Comparison of ENCODE assay signal across 10 cellular contexts in genomic region chr7:127782550-127783266, GRCh38.
A peak's percentile ranks its signal among the peaks of the same experiment; 100 is the strongest.
DNase-seq lines count a peak whose midpoint lies in the region; ATAC-seq, FAIRE-seq and TF ChIP-seq lines count a peak whose summit lies in the region.
"Had no signal": no experiment of that assay in that cellular context is flagged by ENCODE, and none has a peak within 500 bp of the region (broad histone marks: within the 10 kb centered on the region; RNA-seq: fewer than 3 reads in every experiment).

No MANE protein-coding gene starts in this region.

- peak in 1 of 2 experiments; percentile 42; a peak in 1 of 6 replicates for ATAC-seq in A549
- ATAC-seq in GM19351 (IDR thresholded peaks at IDR 0.05; ENCODE audit: unreplicated experiment) = peak; percentile 77
- ATAC-seq in HG03139 (IDR thresholded peaks at IDR 0.05; ENCODE audit: unreplicated experiment) = peak; percentile 79

- WGBS in A549 (ENCODE audit: missing lambda C conversion rate) = 79% methylated on average over 2 of the region's 2 CpGs

- no peak overlapping the region for H3K9ac ChIP-seq in adipocyte (ENCODE audit: low read length)

- no peak for TF ChIP-seq EP300 in A549 (IDR thresholded peaks at IDR 0.05)

- H3K36me3 ChIP-seq in adipocyte (ENCODE audit: control insufficient read depth, insufficient read depth, low read length, severe bottlenecking) = no peaks in the 10 kb centered on the region
- H3K36me3 ChIP-seq: transverse colon had no signal

- no peak for FAIRE-seq in A549 (lab: Jason Lieb, UNC)

- H3K4me3 ChIP-seq in A549 (no peak overlapping the region), adipocyte (ENCODE audit: low read length) (no peak overlapping the region)
- H3K4me3 ChIP-seq: transverse colon had no signal

- no peak for DNase-seq in A549 (ENCODE audit: low read depth in 1 of 2, low spot score in 1 of 2)
- DNase-seq in adipocyte (ENCODE audit: low read depth) = peak; percentile 26
- no peak for DNase-seq in effector CD4-positive, alpha-beta T cell
- no peak for DNase-seq in NCI-H345 (lab: John Stamatoyannopoulos, UW)
- no peak for DNase-seq in HuH-7 (ENCODE audit: low spot score)
- no peak for DNase-seq in erythroblast (lab: John Stamatoyannopoulos, UW)
- DNase-seq: NCI-H2029 treated with DMSO at 0.1 percent for 48 hours, transverse colon had no signal

- no peak for TF ChIP-seq CTCF in A549 (IDR thresholded peaks at IDR 0.05)

- no peak overlapping the region for H3K27ac ChIP-seq in A549
- H3K27ac ChIP-seq: transverse colon had no signal

- POLR2A ChIA-PET in A549 (lab: Yijun Ruan, JAX) = no interaction called here

- no peaks in the 10 kb centered on the region for H3K9me3 ChIP-seq in A549
- H3K9me3 ChIP-seq in adipocyte (ENCODE audit: control insufficient read depth, low read length) = no peaks in the 10 kb centered on the region
- H3K9me3 ChIP-seq: transverse colon had no signal

- H3K27me3 ChIP-seq in adipocyte (replicated peaks; ENCODE audit: control insufficient read depth, insufficient read depth, low read length) = no peaks in the 10 kb centered on the region
- H3K27me3 ChIP-seq: transverse colon had no signal

- peaks cover 8% of the 10 kb centered on the region for H3K4me1 ChIP-seq in A549
- peaks cover 21% of the 10 kb centered on the region for H3K4me1 ChIP-seq in adipocyte (ENCODE audit: control insufficient read depth, insufficient read depth, low read length)

- TF ChIP-seq POLR2A in A549 (IDR thresholded peaks at IDR 0.05; ENCODE audit: low read length) = no peak
- no peak for TF ChIP-seq POLR2A in erythroblast (IDR thresholded peaks at IDR 0.05; ENCODE audit: low read length)

- no peak for TF ChIP-seq RAD21 in A549 (conservative IDR thresholded peaks at IDR 0.05 in 1 of 2, IDR thresholded peaks at IDR 0.05 in 1 of 2)

- CTCF ChIA-PET in A549 (lab: Yijun Ruan, JAX) = interaction anchor here (2.9 kb wide), 1 partner anchor 10 kb away, joined by 12 read pairs; no protein-coding TSS in a partner anchor

- no peak overlapping the region for H3K4me2 ChIP-seq in A549

TF ChIP-seq in A549, 52 proteins besides CTCF, POLR2A, EP300 and RAD21:
- TF ChIP-seq, protein P1, sequence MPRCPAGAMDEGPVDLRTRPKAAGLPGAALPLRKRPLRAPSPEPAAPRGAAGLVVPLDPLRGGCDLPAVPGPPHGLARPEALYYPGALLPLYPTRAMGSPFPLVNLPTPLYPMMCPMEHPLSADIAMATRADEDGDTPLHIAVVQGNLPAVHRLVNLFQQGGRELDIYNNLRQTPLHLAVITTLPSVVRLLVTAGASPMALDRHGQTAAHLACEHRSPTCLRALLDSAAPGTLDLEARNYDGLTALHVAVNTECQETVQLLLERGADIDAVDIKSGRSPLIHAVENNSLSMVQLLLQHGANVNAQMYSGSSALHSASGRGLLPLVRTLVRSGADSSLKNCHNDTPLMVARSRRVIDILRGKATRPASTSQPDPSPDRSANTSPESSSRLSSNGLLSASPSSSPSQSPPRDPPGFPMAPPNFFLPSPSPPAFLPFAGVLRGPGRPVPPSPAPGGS (IDR thresholded peaks at IDR 0.05) = no peak
- TF ChIP-seq FOSL2 (IDR thresholded peaks at IDR 0.05) (no peak), FOSL2 (CRISPR knock-in tag; IDR thresholded peaks at IDR 0.05) (peak; percentile 10; the same call in 1 of the 2 replicates)
